27 cellular contexts compared by ENCODE assay signal in genomic region chr11:118143661-118144185, GRCh38. TPM values are rescaled to one million over a fixed set of nuclear protein-coding genes. Genes with fewer than 3 reads are reported as not detected.
"Had no signal": no experiment of that assay in that cellular context is flagged by ENCODE, and none has a peak within 500 bp of the region (broad histone marks: within the 10 kb centered on the region; RNA-seq: fewer than 3 reads in every experiment).

No MANE protein-coding gene starts in this region.

- H3K9me3 ChIP-seq: esophagus squamous epithelium, gastroesophageal sphincter, spleen, thoracic aorta, transverse colon had no signal

- H3K9me3 Mint-ChIP-seq: dendritic cell treated with granulocyte-macrophage colony-stimulating factor and Interleukin-4, amounts not matched to agents 40 ng/mL and 50 ng/mL, for 4 days; naive thymus-derived CD4-positive, alpha-beta T cell; neural progenitor cell; stimulated activated naive B cell treated with anti-CD40 and anti-IgM and Interleukin-4, amounts not matched to agents 10 μg/mL and 1 μg/mL and 100 μg/mL, for 72 hours; stimulated activated naive CD8-positive, alpha-beta T cell treated with anti-CD3 and anti-CD28 coated beads, Interleukin-15, amount 100 ng/mL, for 72 hours had no signal

- H3K27ac ChIP-seq: esophagus squamous epithelium, gastroesophageal sphincter, neural progenitor cell, spleen, thoracic aorta, transverse colon had no signal

- DNase-seq: cerebellar nuclear complex; esophagus squamous epithelium; foreskin fibroblast; left colon; mesendoderm; naive thymus-derived CD4-positive, alpha-beta T cell; occipital lobe; stimulated activated CD4-positive, alpha-beta T cell treated with anti-CD3 and anti-CD28 coated beads, Interleukin-15, amount 100 ng/mL, for 24 hours; stimulated activated CD4-positive, alpha-beta T cell treated with anti-CD3 and anti-CD28 coated beads, Interleukin-1b, Interleukin-23, amount 100 ng/mL, for 48 hours; stimulated activated CD4-positive, alpha-beta T cell treated with anti-CD3 and anti-CD28 coated beads, Interleukin-4, amount 100 ng/mL, for 4 hours; stimulated activated naive B cell treated with anti-CD40 and anti-IgM and Interleukin-4, amounts not matched to agents 10 μg/mL and 1 μg/mL and 100 μg/mL, for 72 hours; stimulated activated naive CD8-positive, alpha-beta T cell treated with anti-CD3 and anti-CD28 coated beads, Interleukin-15, amount 100 ng/mL, for 72 hours; transverse colon had no signal

- H3K4me2 ChIP-seq: neural progenitor cell had no signal

- H3K4me1 ChIP-seq: neural progenitor cell had no signal

- ATAC-seq: gastroesophageal sphincter; left colon; stimulated activated naive B cell treated with anti-CD40 and anti-IgM and Interleukin-4, amounts not matched to agents 10 μg/mL and 1 μg/mL and 100 μg/mL, for 72 hours; stimulated activated naive CD8-positive, alpha-beta T cell treated with anti-CD3 and anti-CD28 coated beads, Interleukin-15, amount 100 ng/mL, for 72 hours had no signal

- H3K36me3 ChIP-seq: esophagus squamous epithelium, gastroesophageal sphincter, neural progenitor cell, spleen, thoracic aorta, transverse colon had no signal

- H3K4me3 Mint-ChIP-seq: dendritic cell treated with granulocyte-macrophage colony-stimulating factor and Interleukin-4, amounts not matched to agents 40 ng/mL and 50 ng/mL, for 4 days; stimulated activated naive B cell treated with anti-CD40 and anti-IgM and Interleukin-4, amounts not matched to agents 10 μg/mL and 1 μg/mL and 100 μg/mL, for 72 hours had no signal

- H2AFZ ChIP-seq: neural progenitor cell had no signal

- H3K36me3 Mint-ChIP-seq: naive thymus-derived CD4-positive, alpha-beta T cell; neural progenitor cell; stimulated activated naive B cell treated with anti-CD40 and anti-IgM and Interleukin-4, amounts not matched to agents 10 μg/mL and 1 μg/mL and 100 μg/mL, for 72 hours had no signal

- H3K4me3 ChIP-seq: esophagus squamous epithelium, gastroesophageal sphincter, neural progenitor cell, spleen, thoracic aorta, transverse colon had no signal

- H3K27ac Mint-ChIP-seq: dendritic cell treated with granulocyte-macrophage colony-stimulating factor and Interleukin-4, amounts not matched to agents 40 ng/mL and 50 ng/mL, for 4 days; neural progenitor cell; stimulated activated naive B cell treated with anti-CD40 and anti-IgM and Interleukin-4, amounts not matched to agents 10 μg/mL and 1 μg/mL and 100 μg/mL, for 72 hours had no signal

RNA-seq across cellular contexts. Expression of gene SCN4B, which starts 8.9 kb away (rescaled TPM):
- total RNA-seq: lung microvascular endothelial cell had no signal

RNA-seq across cellular contexts. Expression of gene SCN2B, which starts 32.7 kb away (rescaled TPM):
- total RNA-seq: lung microvascular endothelial cell; mononuclear cell; naive thymus-derived CD4-positive, alpha-beta T cell had no signal

RNA-seq across cellular contexts. Expression of gene SMIM35, which starts 57.0 kb away (rescaled TPM):
- total RNA-seq: cardiac septum, epithelial cell of proximal tubule, esophagus squamous epithelium, kidney epithelial cell, liver, lung microvascular endothelial cell, occipital lobe, right cardiac atrium, skeletal muscle tissue, subcutaneous adipose tissue, thoracic aorta, transverse colon had no signal
